ENCODE assay signal across 8 cellular contexts in genomic region chr5:172678362-172678874, GRCh38. TPM values are rescaled to one million over a fixed set of nuclear protein-coding genes. Genes with fewer than 3 reads are reported as not detected.
DNase-seq lines count a peak whose midpoint lies in the region; ATAC-seq and TF ChIP-seq lines count a peak whose summit lies in the region.
"Not testable (repeated sequence)": the region's sequence is repeated elsewhere in the genome, so short reads cannot be mapped to it uniquely, and the experiment has no call there.
"Had no signal": no experiment of that assay in that cellular context is flagged by ENCODE, and none has a peak within 500 bp of the region (broad histone marks: within the 10 kb centered on the region; RNA-seq: fewer than 3 reads in every experiment).

No MANE protein-coding gene starts in this region.

- H2AFZ ChIP-seq in osteoblast (ENCODE audit: low read length) = not testable (repeated sequence)

- not testable (repeated sequence) for H4K20me1 ChIP-seq in osteoblast (ENCODE audit: insufficient read depth, low read length)

- intact Hi-C loops in dorsolateral prefrontal cortex (cut with DNase I); left ventricle myocardium inferior (cut with micrococcal nuclease); spleen (cut with DNase I; ENCODE audit: low total_unique reads): not testable (repeated sequence)

- not testable (repeated sequence) for H3K4me2 ChIP-seq in osteoblast (ENCODE audit: insufficient read depth, low read length)

- H3K9me3 ChIP-seq in HEK293 (ENCODE audit: control insufficient read depth, insufficient read depth, low read depth, low read length); left ventricle myocardium inferior (replicated peaks); osteoblast (ENCODE audit: low read depth, low read length); spleen; upper lobe of left lung: not testable (repeated sequence)

- 88 to 96% (median 90%) methylated on average over 5 of the region's 5 CpGs for WGBS in spleen, 5 donors
- 88 to 90% methylated on average over 5 of the region's 5 CpGs for WGBS in upper lobe of left lung, 2 donors

- not testable (repeated sequence) for H3K4me3 ChIP-seq in HEK293 (ENCODE audit: low read depth, low read length); dorsolateral prefrontal cortex; left ventricle myocardium inferior; osteoblast (ENCODE audit: insufficient read depth, low read length); spleen; upper lobe of left lung

- H3K79me2 ChIP-seq in osteoblast (ENCODE audit: insufficient read depth, low read length) = not testable (repeated sequence)

- CTCF ChIA-PET in HEK293 (lab: Yijun Ruan, JAX) = interaction anchor here (1.4 kb wide), 1 partner anchor 199 kb away, joined by 11 read pairs; no protein-coding TSS in a partner anchor

- H3K27me3 ChIP-seq in dorsolateral prefrontal cortex; left ventricle myocardium inferior (ENCODE audit: low read depth); osteoblast (ENCODE audit: insufficient read depth, low read length); spleen (replicated peaks in 1 of 7); upper lobe of left lung: not testable (repeated sequence)

- TF ChIP-seq EP300 in upper lobe of left lung (IDR thresholded peaks at IDR 0.05) = not testable (repeated sequence)

- not testable (repeated sequence) for H3K4me1 ChIP-seq in HEK293 (ENCODE audit: control insufficient read depth, insufficient read depth, low read length); osteoblast (ENCODE audit: insufficient read depth, low read length); spleen
- peaks cover 93% of the 10 kb centered on the region for H3K4me1 ChIP-seq in left ventricle myocardium inferior
- peaks cover 4 to 15% (median 10%) of the 10 kb centered on the region in 4 donors for H3K4me1 ChIP-seq in upper lobe of left lung

- DNase-seq in NOMO-1 treated with DMSO at 0.1 percent for 48 hours (lab: John Stamatoyannopoulos, UW; ENCODE audit: unreplicated experiment) (peak; percentile 1), osteoblast (ENCODE audit: insufficient read length, low spot score, missing footprints) (peak; percentile 83), spleen (peak; percentile 16)
- DNase-seq in dorsolateral prefrontal cortex, left ventricle myocardium inferior, upper lobe of left lung: not testable (repeated sequence)

- POLR2A ChIA-PET in HEK293 (lab: Yijun Ruan, JAX) = not testable (repeated sequence)

- TF ChIP-seq CTCF in HEK293 (tag by site-specific recombination; IDR thresholded peaks at IDR 0.05); dorsolateral prefrontal cortex (IDR thresholded peaks at IDR 0.05 in 54 of 56, conservative IDR thresholded peaks at IDR 0.05 in 2 of 56; ENCODE audit: low read depth in 1 of 56, partially characterized antibody in 56 of 56); left ventricle myocardium inferior (IDR thresholded peaks at IDR 0.05; ENCODE audit: borderline replicate concordance); osteoblast (IDR thresholded peaks at IDR 0.05; ENCODE audit: extremely low read depth, low read depth, low read length); spleen (IDR thresholded peaks at IDR 0.05 in 8 of 11, conservative IDR thresholded peaks at IDR 0.05 in 3 of 11); upper lobe of left lung (IDR thresholded peaks at IDR 0.05): not testable (repeated sequence)

- not testable (repeated sequence) for H3K36me3 ChIP-seq in HEK293 (ENCODE audit: control insufficient read depth in 2 of 2, insufficient read depth in 1 of 2, low read length in 2 of 2); osteoblast (ENCODE audit: insufficient read depth, low read length); spleen
- H3K36me3 ChIP-seq in left ventricle myocardium inferior (peaks cover 22% of the 10 kb centered on the region), upper lobe of left lung (peaks cover 0 to 11% (median 0%) of the 10 kb centered on the region in 4 donors)

- ATAC-seq in upper lobe of left lung (ENCODE audit: low FRiP score in 2 of 2) = not testable (repeated sequence)

- not testable (repeated sequence) for TF ChIP-seq POLR2A in spleen (IDR thresholded peaks at IDR 0.05); upper lobe of left lung (IDR thresholded peaks at IDR 0.05)

- H3K27ac ChIP-seq in HEK293 (ENCODE audit: extremely low read depth, low read depth, low read length); osteoblast (ENCODE audit: low read depth, low read length); spleen: not testable (repeated sequence)
- H3K27ac ChIP-seq in dorsolateral prefrontal cortex (peak overlapping the region in 33 of 59 donors; percentile 2 to 88 (median 62)), left ventricle myocardium inferior (replicated peaks) (peak overlapping the region; percentile 97), upper lobe of left lung (peak overlapping the region in 3 of 4 donors; percentile 16 to 57 (median 46))

TF ChIP-seq in HEK293, 187 proteins besides CTCF, POLR2A, EP300 and RAD21:
- TF ChIP-seq ZNF449 (tag by site-specific recombination; IDR thresholded peaks at IDR 0.05) (0 out of 2 replicates have a peak, but pooled peaks have one; percentile 47), ZNF341 (tag by site-specific recombination; IDR thresholded peaks at IDR 0.05; ENCODE audit: low read depth) (peak; percentile 92)

RNA-seq across cellular contexts. Expression of gene NEURL1B, which starts 37.4 kb away (rescaled TPM):
- total RNA-seq in dorsolateral prefrontal cortex = 10 to 100 TPM in 115 of 120 experiments, 1 to 10 TPM in 5; 8.3 to 21.9 (median 13.9) TPM
- total RNA-seq in left ventricle myocardium inferior = 24.0 TPM
- 0.29 and 0.36 TPM in 2 replicates for total RNA-seq in osteoblast
- 1 to 10 TPM in 6 of 7 donors, under 1 TPM in 1; 0.85 to 2.5 (median 1.6) TPM for total RNA-seq in spleen
- 1 to 10 TPM in 1 of 3 donors, under 1 TPM in 2; 0.26 to 1.0 (median 0.49) TPM for polyA plus RNA-seq in spleen
- 10 to 100 TPM in 4 of 6 donors, 1 to 10 TPM in 2; 6.3 to 29.4 (median 15.1) TPM for total RNA-seq in upper lobe of left lung
- polyA plus RNA-seq: IgD-negative memory B cell had no signal
